In genomic region chr18:160831-161570, GRCh38 we compare ENCODE assay signal across 16 cellular contexts. TPM values are rescaled to one million over a fixed set of nuclear protein-coding genes. Genes with fewer than 3 reads are reported as not detected.
DNase-seq lines count a peak whose midpoint lies in the region; ATAC-seq and TF ChIP-seq lines count a peak whose summit lies in the region.
"Had no signal": no experiment of that assay in that cellular context is flagged by ENCODE, and none has a peak within 500 bp of the region (broad histone marks: within the 10 kb centered on the region; RNA-seq: fewer than 3 reads in every experiment).

No MANE protein-coding gene starts in this region.

- peak overlapping the region; percentile 76 for H3K4me2 ChIP-seq in SU-DHL-6 (ENCODE audit: low read depth, low read length, poor library complexity, severe bottlenecking)

- peaks cover 5% of the 10 kb centered on the region; the same call in 1 of the 2 replicates for H3F3A ChIP-seq in SU-DHL-6 (ENCODE audit: insufficient read depth)

- no peaks in the 10 kb centered on the region for H3K27me3 Mint-ChIP-seq in activated naive CD4-positive, alpha-beta T cell treated with anti-CD3 and anti-CD28 coated beads, Interleukin-2, amount 50 U/mL, for 24 hours
- peaks cover 4% of the 10 kb centered on the region for H3K27me3 Mint-ChIP-seq in glutamatergic neuron (ENCODE audit: unreplicated experiment)
- H3K27me3 Mint-ChIP-seq in stimulated activated naive B cell treated with anti-CD40 and anti-IgM and Interleukin-4, amounts not matched to agents 10 μg/mL and 1 μg/mL and 100 μg/mL, for 72 hours = no peaks in the 10 kb centered on the region

- TF ChIP-seq CTCF in SU-DHL-6 (IDR thresholded peaks at IDR 0.05; ENCODE audit: insufficient read depth, low read length, poor library complexity, severe bottlenecking) = no peak
- TF ChIP-seq CTCF in glutamatergic neuron (IDR thresholded peaks at IDR 0.05; ENCODE audit: partially characterized antibody, unreplicated experiment) = no peak

- peaks cover 67% of the 10 kb centered on the region for H3K79me2 ChIP-seq in SU-DHL-6 (ENCODE audit: insufficient read depth, low read length)

- H3K4me3 ChIP-seq in SU-DHL-6 (ENCODE audit: insufficient read depth, low read length, poor library complexity, severe bottlenecking) = no peak overlapping the region
- H3K4me3 ChIP-seq: mucosa of descending colon had no signal

- peak overlapping the region; percentile 97 for H3K4me3 Mint-ChIP-seq in activated naive CD4-positive, alpha-beta T cell treated with anti-CD3 and anti-CD28 coated beads, Interleukin-2, amount 50 U/mL, for 24 hours
- H3K4me3 Mint-ChIP-seq in glutamatergic neuron (ENCODE audit: unreplicated experiment) = peak overlapping the region; percentile 99
- H3K4me3 Mint-ChIP-seq in stimulated activated naive B cell treated with anti-CD40 and anti-IgM and Interleukin-4, amounts not matched to agents 10 μg/mL and 1 μg/mL and 100 μg/mL, for 72 hours = peak overlapping the region in 1 of 2 donors; percentile 33

- no peak for DNase-seq in activated naive CD4-positive, alpha-beta T cell treated with anti-CD3 and anti-CD28 coated beads, Interleukin-2, amount 50 U/mL, for 16 hours
- DNase-seq in glutamatergic neuron (no peak), NCI-H526 (lab: John Stamatoyannopoulos, UW) (no peak), LoVo (ENCODE audit: low spot score) (no peak)
- no peak for DNase-seq in stimulated activated naive B cell treated with anti-CD40 and anti-IgM and Interleukin-4, amounts not matched to agents 10 μg/mL and 1 μg/mL and 100 μg/mL, for 72 hours
- DNase-seq: effector CD4-positive, alpha-beta T cell; H9; mucosa of descending colon; NCI-H2171 treated with DMSO at 0.1 percent for 48 hours; OCI-M1; retina; stimulated activated CD4-positive, alpha-beta T cell treated with anti-CD3 and anti-CD28 coated beads, Interleukin-2, amount 100 ng/mL, for 48 hours had no signal

- H3K36me3 ChIP-seq in SU-DHL-6 (ENCODE audit: low read length) = peaks cover 18% of the 10 kb centered on the region; the same call in 1 of the 2 replicates

- no peaks in the 10 kb centered on the region for H3K27me3 ChIP-seq in SU-DHL-6 (ENCODE audit: low read length)
- H3K27me3 ChIP-seq: ascending aorta had no signal

- no peaks in the 10 kb centered on the region for H3K9me2 ChIP-seq in SU-DHL-6 (replicated peaks; ENCODE audit: insufficient read depth, low read length)

- peaks cover 15% of the 10 kb centered on the region for H3K36me3 Mint-ChIP-seq in activated naive CD4-positive, alpha-beta T cell treated with anti-CD3 and anti-CD28 coated beads, Interleukin-2, amount 50 U/mL, for 24 hours
- H3K36me3 Mint-ChIP-seq in glutamatergic neuron (ENCODE audit: unreplicated experiment) = no peaks in the 10 kb centered on the region
- peaks cover 6 to 22% of the 10 kb centered on the region in 2 donors for H3K36me3 Mint-ChIP-seq in stimulated activated naive B cell treated with anti-CD40 and anti-IgM and Interleukin-4, amounts not matched to agents 10 μg/mL and 1 μg/mL and 100 μg/mL, for 72 hours

- no peak for ATAC-seq in stimulated activated naive B cell treated with anti-CD40 and anti-IgM and Interleukin-4, amounts not matched to agents 10 μg/mL and 1 μg/mL and 100 μg/mL, for 72 hours (replicated peaks)
- ATAC-seq in HG03097 (IDR thresholded peaks at IDR 0.05; ENCODE audit: low FRiP score, unreplicated experiment) = no peak
- ATAC-seq: mucosa of descending colon had no signal

- peaks cover 12% of the 10 kb centered on the region; the same call in 1 of the 2 replicates for H4K20me1 ChIP-seq in SU-DHL-6 (ENCODE audit: low read depth, low read length)

- H3K9me3 ChIP-seq in SU-DHL-6 (ENCODE audit: insufficient read depth, low read length) = no peaks in the 10 kb centered on the region
- H3K9me3 ChIP-seq: ascending aorta, mucosa of descending colon had no signal

- peak overlapping the region; percentile 59 for H3K27ac Mint-ChIP-seq in activated naive CD4-positive, alpha-beta T cell treated with anti-CD3 and anti-CD28 coated beads, Interleukin-2, amount 50 U/mL, for 24 hours
- H3K27ac Mint-ChIP-seq in glutamatergic neuron (ENCODE audit: unreplicated experiment) = no peak overlapping the region
- H3K27ac Mint-ChIP-seq in stimulated activated naive B cell treated with anti-CD40 and anti-IgM and Interleukin-4, amounts not matched to agents 10 μg/mL and 1 μg/mL and 100 μg/mL, for 72 hours = peak overlapping the region; percentile 44
- H3K27ac Mint-ChIP-seq: H9 had no signal

- H3K9ac ChIP-seq in SU-DHL-6 (ENCODE audit: low read length) = no peak overlapping the region

- peaks cover 48% of the 10 kb centered on the region for H3K4me1 Mint-ChIP-seq in activated naive CD4-positive, alpha-beta T cell treated with anti-CD3 and anti-CD28 coated beads, Interleukin-2, amount 50 U/mL, for 24 hours
- peaks cover 7% of the 10 kb centered on the region for H3K4me1 Mint-ChIP-seq in glutamatergic neuron (ENCODE audit: low read depth, unreplicated experiment)
- H3K4me1 Mint-ChIP-seq in stimulated activated naive B cell treated with anti-CD40 and anti-IgM and Interleukin-4, amounts not matched to agents 10 μg/mL and 1 μg/mL and 100 μg/mL, for 72 hours = peaks cover 12 to 29% of the 10 kb centered on the region in 2 donors

- no peak overlapping the region for H2AFZ ChIP-seq in SU-DHL-6 (ENCODE audit: low read depth, low read length, severe bottlenecking)

- no peak overlapping the region for H3K27ac ChIP-seq in SU-DHL-6 (ENCODE audit: low read depth, low read length)
- H3K27ac ChIP-seq: ascending aorta had no signal

- no peaks in the 10 kb centered on the region for H3K9me3 Mint-ChIP-seq in activated naive CD4-positive, alpha-beta T cell treated with anti-CD3 and anti-CD28 coated beads, Interleukin-2, amount 50 U/mL, for 24 hours
- peaks cover 5% of the 10 kb centered on the region for H3K9me3 Mint-ChIP-seq in glutamatergic neuron (ENCODE audit: unreplicated experiment)
- H3K9me3 Mint-ChIP-seq in stimulated activated naive B cell treated with anti-CD40 and anti-IgM and Interleukin-4, amounts not matched to agents 10 μg/mL and 1 μg/mL and 100 μg/mL, for 72 hours = no peaks in the 10 kb centered on the region

RNA-seq across cellular contexts. Expression of gene USP14, which starts 2.6 kb away (rescaled TPM):
- total RNA-seq in glutamatergic neuron (ENCODE audit: unreplicated experiment) = 92.4 TPM
